In the genomic region with DNA sequence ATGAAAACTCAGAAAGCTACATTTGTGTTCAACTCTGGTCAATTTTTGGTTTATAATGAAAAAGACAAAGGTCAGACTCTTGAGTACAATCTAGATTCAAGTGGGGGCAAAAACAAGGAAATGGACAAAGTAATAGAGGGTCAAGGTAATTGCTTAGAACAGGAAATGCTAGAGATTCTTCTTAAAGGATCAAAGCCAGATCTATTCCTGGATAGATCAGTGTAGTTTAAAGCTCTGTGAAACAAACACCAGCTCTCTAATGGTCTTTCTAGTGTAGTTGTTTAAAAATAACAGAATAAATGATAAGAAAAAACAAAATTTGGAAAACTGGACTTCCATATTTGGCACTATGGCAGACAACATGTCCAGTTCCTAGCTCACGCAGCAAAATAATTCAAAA, we compare ENCODE assay signal across 11 cellular contexts.
"Had no signal": no experiment of that assay in that cellular context is flagged by ENCODE, and none has a peak within 500 bp of the region (broad histone marks: within the 10 kb centered on the region; RNA-seq: fewer than 3 reads in every experiment).

No MANE protein-coding gene starts in this region.

- H3K4me3 ChIP-seq: GM23248, GM23338, HAP-1 had no signal

- H3K36me3 ChIP-seq: HAP-1 had no signal

- FAIRE-seq: H1, H54 had no signal

- ATAC-seq: GM23338, HCT116 had no signal

- H2AFZ ChIP-seq: GM23248, GM23338 had no signal

- H3K4me1 ChIP-seq: HAP-1 had no signal

- DNase-seq: GM23248, GOT3, H7, H9, HCEC 1CT, HFFc6 had no signal

- H3K4me2 ChIP-seq: GM23338 had no signal

- H3K9ac ChIP-seq: GM23248 had no signal

- H3K27ac ChIP-seq: GM23248 had no signal
